ENCODE assay signal across 1 cellular context in the genomic region with DNA sequence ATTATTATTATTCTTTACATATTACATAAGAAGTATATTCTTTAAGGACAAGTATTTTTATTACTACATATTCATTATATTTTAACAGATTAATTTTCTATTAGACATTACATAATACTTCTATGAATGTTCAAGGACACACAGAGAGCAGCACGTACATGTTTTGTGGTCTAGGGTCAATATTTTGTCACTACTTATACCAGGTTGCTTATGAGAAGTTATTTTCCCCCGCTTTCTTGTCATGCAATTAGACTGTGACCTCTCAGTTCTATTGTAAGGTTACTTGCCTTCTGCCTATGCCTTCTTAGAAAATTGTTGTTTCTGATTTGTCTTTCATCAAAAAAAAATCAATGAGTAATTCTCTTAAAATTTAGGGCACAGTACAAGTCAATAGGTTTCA.
A peak's percentile ranks its signal among the peaks of the same experiment; 100 is the strongest.
TF ChIP-seq lines count a peak whose summit lies in the region.

No MANE protein-coding gene starts in this region.

TF ChIP-seq in GM12878, 131 proteins besides CTCF, POLR2A, EP300 and RAD21 (continued from another document):
- TF ChIP-seq, protein P1, sequence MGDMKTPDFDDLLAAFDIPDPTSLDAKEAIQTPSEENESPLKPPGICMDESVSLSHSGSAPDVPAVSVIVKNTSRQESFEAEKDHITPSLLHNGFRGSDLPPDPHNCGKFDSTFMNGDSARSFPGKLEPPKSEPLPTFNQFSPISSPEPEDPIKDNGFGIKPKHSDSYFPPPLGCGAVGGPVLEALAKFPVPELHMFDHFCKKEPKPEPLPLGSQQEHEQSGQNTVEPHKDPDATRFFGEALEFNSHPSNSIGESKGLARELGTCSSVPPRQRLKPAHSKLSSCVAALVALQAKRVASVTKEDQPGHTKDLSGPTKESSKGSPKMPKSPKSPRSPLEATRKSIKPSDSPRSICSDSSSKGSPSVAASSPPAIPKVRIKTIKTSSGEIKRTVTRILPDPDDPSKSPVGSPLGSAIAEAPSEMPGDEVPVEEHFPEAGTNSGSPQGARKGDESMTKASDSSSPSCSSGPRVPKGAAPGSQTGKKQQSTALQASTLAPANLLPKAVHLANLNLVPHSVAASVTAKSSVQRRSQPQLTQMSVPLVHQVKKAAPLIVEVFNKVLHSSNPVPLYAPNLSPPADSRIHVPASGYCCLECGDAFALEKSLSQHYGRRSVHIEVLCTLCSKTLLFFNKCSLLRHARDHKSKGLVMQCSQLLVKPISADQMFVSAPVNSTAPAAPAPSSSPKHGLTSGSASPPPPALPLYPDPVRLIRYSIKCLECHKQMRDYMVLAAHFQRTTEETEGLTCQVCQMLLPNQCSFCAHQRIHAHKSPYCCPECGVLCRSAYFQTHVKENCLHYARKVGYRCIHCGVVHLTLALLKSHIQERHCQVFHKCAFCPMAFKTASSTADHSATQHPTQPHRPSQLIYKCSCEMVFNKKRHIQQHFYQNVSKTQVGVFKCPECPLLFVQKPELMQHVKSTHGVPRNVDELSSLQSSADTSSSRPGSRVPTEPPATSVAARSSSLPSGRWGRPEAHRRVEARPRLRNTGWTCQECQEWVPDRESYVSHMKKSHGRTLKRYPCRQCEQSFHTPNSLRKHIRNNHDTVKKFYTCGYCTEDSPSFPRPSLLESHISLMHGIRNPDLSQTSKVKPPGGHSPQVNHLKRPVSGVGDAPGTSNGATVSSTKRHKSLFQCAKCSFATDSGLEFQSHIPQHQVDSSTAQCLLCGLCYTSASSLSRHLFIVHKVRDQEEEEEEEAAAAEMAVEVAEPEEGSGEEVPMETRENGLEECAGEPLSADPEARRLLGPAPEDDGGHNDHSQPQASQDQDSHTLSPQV (IDR thresholded peaks at IDR 0.05): 0 out of 2 replicates have a peak, but pooled peaks have one; percentile 11
- TF ChIP-seq MTA2 (IDR thresholded peaks at IDR 0.05; ENCODE audit: low read depth): peak; percentile 70; the same call in 1 of the 2 replicates
- peak; percentile 18 for TF ChIP-seq SKIL (IDR thresholded peaks at IDR 0.05; ENCODE audit: low read depth, poor library complexity, severe bottlenecking)
